ENCODE assay signal across 1 cellular context in genomic region chr15:40197434-40197833, GRCh38.
TF ChIP-seq lines count a peak whose summit lies in the region.

No MANE protein-coding gene starts in this region.

TF ChIP-seq in WTC11, 78 proteins besides CTCF, POLR2A, EP300 and RAD21:
- no peak for TF ChIP-seq NFYB (CRISPR knock-in tag; conservative IDR thresholded peaks at IDR 0.05; ENCODE audit: low read depth)
- TF ChIP-seq TCF7 (CRISPR knock-in tag; IDR thresholded peaks at IDR 0.05; ENCODE audit: low read depth), result no peak
- no peak for TF ChIP-seq PREB (CRISPR knock-in tag; IDR thresholded peaks at IDR 0.05; ENCODE audit: borderline replicate concordance)
- TF ChIP-seq MYBL2 (CRISPR knock-in tag; IDR thresholded peaks at IDR 0.05), result no peak
- TF ChIP-seq KAT7 (CRISPR knock-in tag; IDR thresholded peaks at IDR 0.05; ENCODE audit: borderline replicate concordance), result no peak
TF ChIP-seq in WTC11: peak in this region for 0.
